In genomic region chr2:62194558-62195420, GRCh38 we compare ENCODE assay signal across 9 cellular contexts. TPM values are rescaled to one million over a fixed set of nuclear protein-coding genes. Genes with fewer than 3 reads are reported as not detected.
DNase-seq lines count a peak whose midpoint lies in the region; TF ChIP-seq lines count a peak whose summit lies in the region.
"Had no signal": no experiment of that assay in that cellular context is flagged by ENCODE, and none has a peak within 500 bp of the region (broad histone marks: within the 10 kb centered on the region; RNA-seq: fewer than 3 reads in every experiment).

No MANE protein-coding gene starts in this region.

- H3K9me3 Mint-ChIP-seq in immature natural killer cell = no peaks in the 10 kb centered on the region

- DNase-seq in HL-60 (ENCODE audit: low read depth in 1 of 2, low spot score in 1 of 2) = no peak
- DNase-seq in ascending aorta (ENCODE audit: low spot score in 2 of 2) = no peak
- DNase-seq in immature natural killer cell = no peak
- DNase-seq in stomach = no peak
- DNase-seq in CD1c-positive myeloid dendritic cell (ENCODE audit: extremely low spot score) = no peak
- no peak for DNase-seq in kidney tubule cell (ENCODE audit: low spot score)
- DNase-seq in GM19238 (ENCODE audit: insufficient read length, low spot score) = no peak
- no peak for DNase-seq in HK-2 (ENCODE audit: unreplicated experiment)

- intact Hi-C loops in ascending aorta (cut with DNase I) = loop anchor here (2.0 to 10.0 kb wide), 7 partner anchors 180 to 1020 kb away; partner anchors contain the start of genes EHBP1 and XPO1
- intact Hi-C loops in stomach (cut with DNase I; ENCODE audit: low total_unique reads) = no loop called here

- TF ChIP-seq CTCF in HL-60 (IDR thresholded peaks at IDR 0.05; ENCODE audit: insufficient read depth, low read length) (no peak), ascending aorta (IDR thresholded peaks at IDR 0.05) (no peak), stomach (IDR thresholded peaks at IDR 0.05) (no peak)

- H3K27me3 ChIP-seq in HL-60 (ENCODE audit: insufficient read depth, poor library complexity, severe bottlenecking) (no peaks in the 10 kb centered on the region), ascending aorta (no peaks in the 10 kb centered on the region), stomach (no peaks in the 10 kb centered on the region)

- TF ChIP-seq EP300 in stomach (IDR thresholded peaks at IDR 0.05) = no peak

- H3K4me1 Mint-ChIP-seq in immature natural killer cell = peaks cover 25 to 26% of the 10 kb centered on the region in 2 donors

- H3K27ac ChIP-seq in HL-60 (replicated peaks) (peak overlapping the region; percentile 86), ascending aorta (peak overlapping the region; percentile 90 to 91), stomach (peak overlapping the region; percentile 98 to 100 (median 99))
- H3K27ac ChIP-seq: WERI-Rb-1 had no signal

- peak overlapping the region; percentile 78 to 90 (median 86) for H3K4me3 Mint-ChIP-seq in immature natural killer cell

- WGBS in stomach, 5 donors = 47 to 75% (median 58%) methylated on average over 33 to 51 of the region's 51 CpGs

- peaks cover 0 to 20% (median 3%) of the 10 kb centered on the region in 3 donors for H3K27me3 Mint-ChIP-seq in immature natural killer cell (ENCODE audit: low read depth in 3 of 3)

- H3K36me3 Mint-ChIP-seq in immature natural killer cell = no peaks in the 10 kb centered on the region

- no peak for TF ChIP-seq POLR2A in stomach (IDR thresholded peaks at IDR 0.05)

- H3K9me3 ChIP-seq in ascending aorta (no peaks in the 10 kb centered on the region), stomach (no peaks in the 10 kb centered on the region)

- no peaks in the 10 kb centered on the region for H3K36me3 ChIP-seq in ascending aorta
- H3K36me3 ChIP-seq in stomach = no peaks in the 10 kb centered on the region
- H3K36me3 ChIP-seq: WERI-Rb-1 had no signal

- peak overlapping the region in 5 of 6 donors; percentile 57 to 89 (median 79) for H3K27ac Mint-ChIP-seq in immature natural killer cell

- H3K4me1 ChIP-seq in ascending aorta (peaks cover 0 to 13% of the 10 kb centered on the region in 2 donors), stomach (peaks cover 21 to 36% (median 28%) of the 10 kb centered on the region in 4 donors)

- H3K4me3 ChIP-seq in HL-60 (replicated peaks; ENCODE audit: insufficient read depth, low read length) (no peak overlapping the region), ascending aorta (peak overlapping the region; percentile 90 to 97), stomach (peak overlapping the region; percentile 96 to 99 (median 97))

RNA-seq across cellular contexts. Expression of gene B3GNT2, which starts 1.1 kb away (rescaled TPM):
- total RNA-seq in ascending aorta = 15.2 TPM
- 10 to 100 TPM; 46.7 to 96.9 (median 50.4) TPM for polyA plus RNA-seq in immature natural killer cell
- total RNA-seq in stomach = 10 to 100 TPM; 10.7 to 62.5 (median 30.3) TPM
- polyA plus RNA-seq in stomach = 1 to 10 TPM; 6.6 to 7.3 (median 7.3) TPM
